1 cellular context compared by ENCODE assay signal in the genomic region with DNA sequence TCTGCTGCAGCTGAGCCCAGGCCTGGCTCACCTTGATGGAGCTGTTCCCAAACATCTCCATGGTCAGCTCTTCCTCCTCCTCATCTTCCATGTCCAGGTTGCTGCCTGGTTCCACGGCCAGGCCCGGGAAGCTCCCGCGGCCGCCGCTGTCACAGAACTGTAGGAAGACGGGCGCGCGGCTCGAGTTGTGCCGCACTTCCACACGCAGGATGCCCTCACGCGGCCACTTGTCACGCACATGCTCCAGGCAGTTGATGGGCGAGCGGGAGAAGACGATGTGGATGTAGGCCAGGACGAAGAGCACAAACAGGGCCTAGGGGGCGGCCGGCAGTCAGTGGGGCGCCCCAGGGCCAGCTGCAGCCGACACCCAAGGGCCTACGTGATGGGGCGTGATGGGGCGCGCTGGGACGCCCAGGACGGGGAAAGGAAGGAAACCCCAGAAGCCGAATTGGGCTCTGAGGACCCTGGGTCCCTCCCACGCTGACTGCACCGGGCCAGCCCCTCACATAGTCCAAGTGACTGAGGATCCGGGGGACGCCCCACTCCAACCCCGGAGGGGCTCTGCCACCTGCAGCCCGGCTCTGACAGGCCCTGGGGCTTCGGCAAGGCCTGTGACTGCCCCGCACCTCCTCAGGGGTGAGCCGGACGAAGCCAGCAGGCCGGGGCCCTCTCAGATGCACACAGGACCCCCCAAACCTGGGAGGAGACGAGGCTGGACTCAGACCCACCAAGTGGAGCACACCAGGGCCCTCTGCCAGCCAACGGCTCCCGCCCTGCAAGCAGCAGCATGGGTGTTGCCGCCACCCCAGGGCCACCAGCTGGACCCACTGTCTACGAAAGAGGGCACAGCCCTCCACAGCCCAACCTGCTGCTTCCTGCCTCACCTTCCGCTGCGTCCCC.
TF ChIP-seq lines count a peak whose summit lies in the region.

No MANE protein-coding gene starts in this region.

TF ChIP-seq in HepG2, 621 proteins besides CTCF, POLR2A, EP300 and RAD21:
- TF ChIP-seq ZNF264 (CRISPR knock-in tag; IDR thresholded peaks at IDR 0.05) (no peak), AKAP8 (CRISPR knock-in tag; IDR thresholded peaks at IDR 0.05) (peak; percentile 57; the same call in 1 of the 2 replicates), AGO2 (optimal IDR thresholded peaks at IDR 0.05; ENCODE audit: low read depth, low read length) (peak; percentile 51), ZBTB7A (CRISPR knock-in tag; IDR thresholded peaks at IDR 0.05) (no peak)
